8 cellular contexts compared by ENCODE assay signal in the genomic region with DNA sequence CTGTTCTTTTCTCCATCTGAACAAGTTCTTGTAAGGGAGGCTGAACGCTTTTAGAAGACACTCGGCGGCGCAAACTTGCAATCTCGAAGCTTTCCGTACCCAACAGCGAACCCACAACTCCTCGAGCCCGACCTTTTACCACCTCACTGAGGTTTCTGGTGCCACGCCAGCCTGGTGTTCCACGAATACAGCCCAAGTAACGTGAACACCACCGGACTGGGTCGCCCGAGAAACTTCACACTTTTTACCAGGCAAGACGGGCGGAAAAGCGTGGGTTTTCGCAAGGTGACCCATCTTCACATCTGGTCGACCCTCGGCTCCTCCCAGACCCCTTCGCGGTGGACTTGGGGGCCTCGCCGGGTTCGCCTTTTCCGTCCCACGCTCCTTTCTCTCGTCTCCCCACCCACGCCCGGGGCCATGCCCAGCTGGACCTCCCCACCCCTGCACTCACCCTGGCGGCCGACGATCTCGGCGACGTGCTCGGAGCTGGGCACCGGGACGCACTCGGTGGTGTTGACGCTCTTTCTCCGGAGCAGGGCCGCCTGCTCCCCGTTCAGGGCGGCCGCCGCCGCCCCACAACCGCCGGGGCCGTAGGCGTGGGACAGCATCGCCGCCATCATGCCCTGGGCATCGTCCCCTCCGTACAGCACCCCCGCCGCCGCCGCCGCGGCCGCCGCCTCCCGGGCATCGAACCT. TPM values are rescaled to one million over a fixed set of nuclear protein-coding genes. Genes with fewer than 3 reads are reported as not detected.
A peak's percentile ranks its signal among the peaks of the same experiment; 100 is the strongest.
DNase-seq lines count a peak whose midpoint lies in the region; ATAC-seq and TF ChIP-seq lines count a peak whose summit lies in the region.

No MANE protein-coding gene starts in this region.

- TF ChIP-seq EP300 in Ishikawa (IDR thresholded peaks at IDR 0.05; ENCODE audit: borderline replicate concordance): no peak

- DNase-seq in NCI-H82 (lab: John Stamatoyannopoulos, UW) (peak; percentile 54), NCI-H82 treated with DMSO at 0.1 percent for 48 hours (lab: John Stamatoyannopoulos, UW; ENCODE audit: unreplicated experiment) (no peak), endodermal cell (peak; percentile 60), SK-N-DZ (ENCODE audit: low spot score) (no peak)
- peak; percentile 31 to 48 (median 45) for DNase-seq in activated CD8-positive, alpha-beta memory T cell treated with anti-CD3 and anti-CD28 coated beads for 48 hours (ENCODE audit: low read depth in 2 of 3, low spot score in 2 of 3)

- peak; percentile 2 for ATAC-seq in stimulated activated memory B cell treated with anti-CD40 and anti-IgM and Interleukin-4, amounts not matched to agents 10 μg/mL and 1 μg/mL and 100 μg/mL, for 72 hours

- TF ChIP-seq CTCF in endodermal cell (conservative IDR thresholded peaks at IDR 0.05): no peak

- no peaks in the 10 kb centered on the region for H3K27me3 Mint-ChIP-seq in endodermal cell (ENCODE audit: insufficient read depth)
- no peaks in the 10 kb centered on the region for H3K27me3 Mint-ChIP-seq in stimulated activated memory B cell treated with anti-CD40 and anti-IgM and Interleukin-4, amounts not matched to agents 10 μg/mL and 1 μg/mL and 100 μg/mL, for 72 hours

- H3K4me3 ChIP-seq in endodermal cell (ENCODE audit: low read length) (peak overlapping the region; percentile 90), mucosa of stomach (ENCODE audit: low read length) (peak overlapping the region; percentile 67)

- peaks cover 5% of the 10 kb centered on the region for H3K36me3 Mint-ChIP-seq in endodermal cell (ENCODE audit: low read depth)
- peaks cover 7% of the 10 kb centered on the region for H3K36me3 Mint-ChIP-seq in stimulated activated memory B cell treated with anti-CD40 and anti-IgM and Interleukin-4, amounts not matched to agents 10 μg/mL and 1 μg/mL and 100 μg/mL, for 72 hours

- H3K9ac ChIP-seq in endodermal cell (ENCODE audit: extremely low read depth, low read length, poor library complexity, severe bottlenecking) (peak overlapping the region; percentile 96), mucosa of stomach (ENCODE audit: low read length) (peak overlapping the region; percentile 87)

- H3K27me3 ChIP-seq in endodermal cell (ENCODE audit: control insufficient read depth, insufficient read depth, low read length, poor library complexity, severe bottlenecking) (no peaks in the 10 kb centered on the region), mucosa of stomach (ENCODE audit: control insufficient read depth, insufficient read depth, low read length) (no peaks in the 10 kb centered on the region)

- peak overlapping the region; percentile 97 for H3K27ac Mint-ChIP-seq in endodermal cell
- peak overlapping the region; percentile 83 for H3K27ac Mint-ChIP-seq in stimulated activated memory B cell treated with anti-CD40 and anti-IgM and Interleukin-4, amounts not matched to agents 10 μg/mL and 1 μg/mL and 100 μg/mL, for 72 hours

- H3K27ac ChIP-seq in endodermal cell (ENCODE audit: low read depth, low read length): peak overlapping the region; percentile 93

- H3K4me1 ChIP-seq in endodermal cell (ENCODE audit: control insufficient read depth, insufficient read depth, low read length) (no peaks in the 10 kb centered on the region), mucosa of stomach (ENCODE audit: control insufficient read depth, insufficient read depth, low read length) (no peaks in the 10 kb centered on the region)

- 0 to 1% methylated on average over 26 to 67 of the region's 67 CpGs for WGBS in endodermal cell (ENCODE audit: insufficient coverage in 1 of 2, insufficient read length in 1 of 2), 2 experiments

- H3K9me3 ChIP-seq in endodermal cell (ENCODE audit: control insufficient read depth, low read length) (no peaks in the 10 kb centered on the region), mucosa of stomach (ENCODE audit: control insufficient read depth, low read length) (no peaks in the 10 kb centered on the region)

- H3K36me3 ChIP-seq in endodermal cell (ENCODE audit: control insufficient read depth, insufficient read depth, low read length): peaks cover 27% of the 10 kb centered on the region
- no peaks in the 10 kb centered on the region for H3K36me3 ChIP-seq in mucosa of stomach (ENCODE audit: control insufficient read depth, insufficient read depth, low read length)

- H3K4me3 Mint-ChIP-seq in endodermal cell: peak overlapping the region; percentile 99
- H3K4me3 Mint-ChIP-seq in stimulated activated memory B cell treated with anti-CD40 and anti-IgM and Interleukin-4, amounts not matched to agents 10 μg/mL and 1 μg/mL and 100 μg/mL, for 72 hours: peak overlapping the region; percentile 96

- H3K9me3 Mint-ChIP-seq in endodermal cell: no peaks in the 10 kb centered on the region
- no peaks in the 10 kb centered on the region for H3K9me3 Mint-ChIP-seq in stimulated activated memory B cell treated with anti-CD40 and anti-IgM and Interleukin-4, amounts not matched to agents 10 μg/mL and 1 μg/mL and 100 μg/mL, for 72 hours

- peaks cover 28% of the 10 kb centered on the region for H3K4me1 Mint-ChIP-seq in endodermal cell
- H3K4me1 Mint-ChIP-seq in stimulated activated memory B cell treated with anti-CD40 and anti-IgM and Interleukin-4, amounts not matched to agents 10 μg/mL and 1 μg/mL and 100 μg/mL, for 72 hours: peaks cover 40% of the 10 kb centered on the region

- TF ChIP-seq RAD21 in Ishikawa (IDR thresholded peaks at IDR 0.05; ENCODE audit: low read depth): no peak

TF ChIP-seq in Ishikawa, 13 proteins besides CTCF, POLR2A, EP300 and RAD21:
- TF ChIP-seq CEBPB (IDR thresholded peaks at IDR 0.05) (no peak), YY1 (IDR thresholded peaks at IDR 0.05; ENCODE audit: low read depth) (peak; percentile 79), ZBTB7A (IDR thresholded peaks at IDR 0.05; ENCODE audit: low read depth) (peak; percentile 39; the same call in 1 of the 2 replicates), EGR1 (IDR thresholded peaks at IDR 0.05) (peak; percentile 48; the same call in 1 of the 2 replicates)
- TF ChIP-seq, protein P1, sequence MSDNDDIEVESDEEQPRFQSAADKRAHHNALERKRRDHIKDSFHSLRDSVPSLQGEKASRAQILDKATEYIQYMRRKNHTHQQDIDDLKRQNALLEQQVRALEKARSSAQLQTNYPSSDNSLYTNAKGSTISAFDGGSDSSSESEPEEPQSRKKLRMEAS (IDR thresholded peaks at IDR 0.05): no peak

RNA-seq across cellular contexts. Expression of gene MEX3C, which starts 1.2 kb away (rescaled TPM):
- total RNA-seq in endodermal cell: 10 to 100 TPM; 60.1 to 68.4 TPM
- polyA plus RNA-seq in endodermal cell (2013, experiment 1 of 2): 80.9 TPM
- polyA plus RNA-seq in endodermal cell (2013, experiment 2 of 2): 75.9 TPM
- polyA plus RNA-seq in SK-N-DZ (2014; cell fraction: cytosol; rRNA removed): 35.4 and 47.4 TPM in 2 replicates
- 18.8 and 26.5 TPM in 2 replicates for polyA plus RNA-seq in SK-N-DZ (2014; cell fraction: nucleus; rRNA removed)

Comparison
In these comparisons a context has a peak if more than half of its experiments do, and no peak if none do; other contexts are left out.
1. DNase-seq: peak in NCI-H82 (single experiment), activated CD8-positive, alpha-beta memory T cell treated with anti-CD3 and anti-CD28 coated beads for 48 hours (3 of 3) and endodermal cell (single experiment); none in NCI-H82 treated with DMSO at 0.1 percent for 48 hours (single experiment) and SK-N-DZ (single experiment).